In genomic region chr17:50133769-50134099, GRCh38 we compare ENCODE assay signal across 21 cellular contexts. TPM values are rescaled to one million over a fixed set of nuclear protein-coding genes. Genes with fewer than 3 reads are reported as not detected.
DNase-seq lines count a peak whose midpoint lies in the region; ATAC-seq and TF ChIP-seq lines count a peak whose summit lies in the region.
"Had no signal": no experiment of that assay in that cellular context is flagged by ENCODE, and none has a peak within 500 bp of the region (broad histone marks: within the 10 kb centered on the region; RNA-seq: fewer than 3 reads in every experiment).

No MANE protein-coding gene starts in this region.

- H3K4me1 Mint-ChIP-seq in endodermal cell (peaks cover 14% of the 10 kb centered on the region), nephron (peaks cover 17% of the 10 kb centered on the region)

- H3K27ac ChIP-seq in endodermal cell (ENCODE audit: low read depth, low read length), result no peak overlapping the region
- H3K27ac ChIP-seq in transverse colon, result peak overlapping the region in 3 of 4 donors; percentile 18 to 32 (median 22)

- WGBS in endodermal cell (ENCODE audit: insufficient coverage in 1 of 2, insufficient read length in 1 of 2), 2 experiments, result 48 to 49% methylated on average over 10 to 14 of the region's 16 CpGs
- 50 to 67% methylated on average over 1 to 15 of the region's 16 CpGs for WGBS in transverse colon (ENCODE audit: low coverage in 1 of 2), 2 donors

- no peak for TF ChIP-seq EP300 in transverse colon (IDR thresholded peaks at IDR 0.05; ENCODE audit: low read depth)

- H3K4me1 ChIP-seq in endodermal cell (ENCODE audit: control insufficient read depth, insufficient read depth, low read length), result no peaks in the 10 kb centered on the region
- H3K4me1 ChIP-seq in transverse colon, result peaks cover 9 to 33% (median 25%) of the 10 kb centered on the region in 4 donors

- H3K27ac Mint-ChIP-seq in endodermal cell (no peak overlapping the region), nephron (peak overlapping the region in 2 of 3 experiments; percentile 38 to 49)
- H3K27ac Mint-ChIP-seq: activated T-helper 17 cell treated with anti-CD3 and anti-CD28 coated beads, Interleukin-2, amount 50 U/mL, for 72 hours had no signal

- H3K27me3 Mint-ChIP-seq in endodermal cell (ENCODE audit: insufficient read depth), result peaks cover 25% of the 10 kb centered on the region
- H3K27me3 Mint-ChIP-seq in nephron (ENCODE audit: low read depth), result peaks cover 10% of the 10 kb centered on the region

- no peaks in the 10 kb centered on the region for H3K27me3 ChIP-seq in endodermal cell (ENCODE audit: control insufficient read depth, insufficient read depth, low read length, poor library complexity, severe bottlenecking)
- peaks cover 23% of the 10 kb centered on the region for H3K27me3 ChIP-seq in transverse colon

- no peak overlapping the region for H3K9ac ChIP-seq in endodermal cell (ENCODE audit: extremely low read depth, low read length, poor library complexity, severe bottlenecking)

- peak; percentile 36 for DNase-seq in NCI-H2227 (lab: John Stamatoyannopoulos, UW; ENCODE audit: unreplicated experiment)
- no peak for DNase-seq in NCI-H2227 treated with DMSO at 0.1 percent for 48 hours (lab: John Stamatoyannopoulos, UW)
- peak; percentile 74 for DNase-seq in endodermal cell
- no peak for DNase-seq in transverse colon
- no peak for DNase-seq in NCI-H2107 (lab: John Stamatoyannopoulos, UW)
- no peak for DNase-seq in effector CD4-positive, alpha-beta T cell
- DNase-seq: activated B cell treated with CpG ODN at 0.5 μM for 24 hours; CD4-positive, CD25-positive, alpha-beta regulatory T cell; cerebellar nuclear complex; immature natural killer cell; NCI-H1092 treated with DMSO at 0.1 percent for 48 hours; NCI-H774; RPMI8226 had no signal

- H3K4me3 Mint-ChIP-seq in endodermal cell (no peak overlapping the region), nephron (no peak overlapping the region)
- H3K4me3 Mint-ChIP-seq: activated B cell treated with CpG ODN at 0.5 μM for 24 hours; activated T-helper 17 cell treated with anti-CD3 and anti-CD28 coated beads, Interleukin-2, amount 50 U/mL, for 72 hours; CD4-positive, CD25-positive, alpha-beta regulatory T cell; immature natural killer cell; memory B cell had no signal

- intact Hi-C loops in transverse colon (cut with DNase I; ENCODE audit: low total_unique reads), result no loop called here

- no peaks in the 10 kb centered on the region for H3K9me3 Mint-ChIP-seq in endodermal cell
- no peaks in the 10 kb centered on the region for H3K9me3 Mint-ChIP-seq in nephron
- H3K9me3 Mint-ChIP-seq: activated B cell treated with CpG ODN at 0.5 μM for 24 hours; activated T-helper 17 cell treated with anti-CD3 and anti-CD28 coated beads, Interleukin-2, amount 50 U/mL, for 72 hours; immature natural killer cell; memory B cell had no signal

- ATAC-seq in GM21423 (IDR thresholded peaks at IDR 0.05; ENCODE audit: unreplicated experiment), result no peak
- ATAC-seq: activated T-helper 17 cell treated with anti-CD3 and anti-CD28 coated beads, Interleukin-2, amount 50 U/mL, for 72 hours had no signal

- H3K36me3 Mint-ChIP-seq in endodermal cell (ENCODE audit: low read depth), result peaks cover 26% of the 10 kb centered on the region
- H3K36me3 Mint-ChIP-seq in nephron (ENCODE audit: low read depth), result peaks cover 28% of the 10 kb centered on the region

- H3K36me3 ChIP-seq in endodermal cell (ENCODE audit: control insufficient read depth, insufficient read depth, low read length), result peaks cover 34% of the 10 kb centered on the region
- H3K36me3 ChIP-seq in transverse colon, result peaks cover 0 to 31% (median 6%) of the 10 kb centered on the region in 4 donors

- no peak overlapping the region for H3K4me3 ChIP-seq in endodermal cell (ENCODE audit: low read length)
- no peak overlapping the region for H3K4me3 ChIP-seq in transverse colon
- H3K4me3 ChIP-seq: skin epidermis had no signal

- in situ Hi-C loops in transverse colon (cut with MboI; ENCODE audit: low pct_ligation_motif_present in 1 of 4, low pct_unique_long_range_greater_than_20kb in 1 of 4, low sequenced_read_pairs in 3 of 4), result no loop called here

- H3K9me3 ChIP-seq in endodermal cell (ENCODE audit: control insufficient read depth, low read length) (no peaks in the 10 kb centered on the region), transverse colon (no peaks in the 10 kb centered on the region)
- H3K9me3 ChIP-seq: neutrophil had no signal

- no peak for TF ChIP-seq CTCF in endodermal cell (conservative IDR thresholded peaks at IDR 0.05)
- no peak for TF ChIP-seq CTCF in nephron (IDR thresholded peaks at IDR 0.05; ENCODE audit: unreplicated experiment in 3 of 3)
- no peak for TF ChIP-seq CTCF in transverse colon (IDR thresholded peaks at IDR 0.05)

- TF ChIP-seq POLR2A in transverse colon (IDR thresholded peaks at IDR 0.05), result no peak

RNA-seq across cellular contexts. Expression of gene SAMD14, which starts 3.8 kb away (rescaled TPM):
- 10 to 100 TPM in 1 of 2 donors, 1 to 10 TPM in 1; 9.5 to 23.2 TPM for total RNA-seq in endodermal cell
- polyA plus RNA-seq in endodermal cell (2013, experiment 1 of 2), result 28.9 TPM
- 28.6 TPM for polyA plus RNA-seq in endodermal cell (2013, experiment 2 of 2)
- 1 to 10 TPM in 1 of 4 donors, under 1 TPM in 2, not detected in 1; 0.14 to 1.8 (median 0.32) TPM for total RNA-seq in transverse colon

RNA-seq across cellular contexts. Expression of gene PPP1R9B, which starts 16.7 kb away (rescaled TPM):
- total RNA-seq in endodermal cell, result 10 to 100 TPM; 24.1 to 34.6 TPM
- 27.5 TPM for polyA plus RNA-seq in endodermal cell (2013, experiment 1 of 2)
- polyA plus RNA-seq in endodermal cell (2013, experiment 2 of 2), result 28.4 TPM
- total RNA-seq in transverse colon, result 10 to 100 TPM; 19.0 to 29.9 (median 27.7) TPM

RNA-seq across cellular contexts. Expression of gene SGCA, which starts 32.1 kb away (rescaled TPM):
- total RNA-seq in endodermal cell, result 1 to 10 TPM in 1 of 2 donors, under 1 TPM in 1; 0.51 to 2.6 TPM
- polyA plus RNA-seq in endodermal cell (2013, experiment 1 of 2), result 0.75 TPM
- polyA plus RNA-seq in endodermal cell (2013, experiment 2 of 2), result 0.46 TPM
- total RNA-seq in transverse colon, result 10 to 100 TPM in 1 of 4 donors, 1 to 10 TPM in 3; 3.7 to 65.3 (median 7.6) TPM
- total RNA-seq: activated CD8-positive, alpha-beta memory T cell treated with anti-CD3 and anti-CD28 coated beads for 36 hours; activated T-helper 17 cell treated with anti-CD3 and anti-CD28 coated beads, Interleukin-2, amount 50 U/mL, for 72 hours; CD4-positive, CD25-positive, alpha-beta regulatory T cell; frontal cortex had no signal
- polyA plus RNA-seq: CD4-positive, CD25-positive, alpha-beta regulatory T cell; immature natural killer cell had no signal

RNA-seq across cellular contexts. Expression of gene PDK2, which starts 38.6 kb away (rescaled TPM):
- 10 to 100 TPM; 23.0 to 24.2 TPM for total RNA-seq in endodermal cell
- polyA plus RNA-seq in endodermal cell (2013, experiment 1 of 2), result 24.0 TPM
- polyA plus RNA-seq in endodermal cell (2013, experiment 2 of 2), result 20.7 TPM
- total RNA-seq in transverse colon, result 100 to 1,000 TPM in 3 of 4 donors, 10 to 100 TPM in 1; 84.6 to 292 (median 136) TPM

Comparison
In these comparisons a context has a peak if more than half of its experiments do, and no peak if none do; other contexts are left out.
1. DNase-seq: peak in NCI-H2227 (single experiment) and endodermal cell (single experiment); none in NCI-H2227 treated with DMSO at 0.1 percent for 48 hours (single experiment), transverse colon (single experiment), NCI-H2107 (single experiment) and effector CD4-positive, alpha-beta T cell (single experiment).